29 cellular contexts compared by ENCODE assay signal in genomic region chr4:187301923-187302322, GRCh38.
"Had no signal": no experiment of that assay in that cellular context is flagged by ENCODE, and none has a peak within 500 bp of the region (broad histone marks: within the 10 kb centered on the region; RNA-seq: fewer than 3 reads in every experiment).

No MANE protein-coding gene starts in this region.

- H3K9me3 ChIP-seq: sigmoid colon, thoracic aorta had no signal

- H3K27me3 Mint-ChIP-seq: activated CD4-positive, alpha-beta T cell treated with anti-CD3 and anti-CD28 coated beads, Interleukin-2, amount 10 ng/mL, durations not matched to agents 7 days and 5 days; activated CD8-positive, alpha-beta memory T cell treated with anti-CD3 and anti-CD28 coated beads, Interleukin-2, amount 10 ng/mL, durations not matched to agents 7 days and 5 days; activated CD8-positive, alpha-beta T cell treated with anti-CD3 and anti-CD28 coated beads for 36 hours; activated naive CD8-positive, alpha-beta T cell treated with anti-CD3 and anti-CD28 coated beads, Interleukin-2, amount 50 U/mL, for 24 hours; dendritic cell treated with granulocyte-macrophage colony-stimulating factor and Interleukin-4, amounts not matched to agents 40 ng/mL and 50 ng/mL, for 4 days; natural killer cell treated with Interleukin-12 subunit alpha and Interleukin-12 subunit beta and Interleukin-15 and Interleukin-18, amount 100 ng/mL, for 72 hours; T-cell; type B pancreatic cell had no signal

- DNase-seq: activated CD4-positive, alpha-beta T cell treated with anti-CD3 and anti-CD28 coated beads, Interleukin-2, amount 10 ng/mL, durations not matched to agents 7 days and 5 days; activated CD8-positive, alpha-beta memory T cell treated with anti-CD3 and anti-CD28 coated beads, Interleukin-2, amount 10 ng/mL, durations not matched to agents 7 days and 5 days; activated CD8-positive, alpha-beta T cell treated with anti-CD3 and anti-CD28 coated beads for 36 hours; activated effector memory CD4-positive, alpha-beta T cell treated with anti-CD3 and anti-CD28 coated beads, Interleukin-2, amount 50 U/mL, for 16 hours; activated naive CD4-positive, alpha-beta T cell treated with anti-CD3 and anti-CD28 coated beads, Interleukin-2, amount 50 U/mL, for 16 hours; activated naive CD8-positive, alpha-beta T cell treated with anti-CD3 and anti-CD28 coated beads, Interleukin-2, amount 50 U/mL, for 24 hours; activated T-cell treated with anti-CD3 and anti-CD28 coated beads for 4 hours; anterior cingulate cortex; brain microvascular endothelial cell; caudate nucleus; effector CD4-positive, alpha-beta T cell; erythroblast; foreskin keratinocyte; left colon; lower lobe of right lung; nucleus accumbens; posterior cingulate gyrus; sigmoid colon; stimulated activated CD4-positive, alpha-beta T cell treated with anti-CD3 and anti-CD28 coated beads, Interleukin-2, amount 100 ng/mL, for 48 hours; stimulated activated CD8-positive, alpha-beta memory T cell treated with anti-CD3 and anti-CD28 coated beads, Interleukin-4, amount 100 ng/mL, for 48 hours; stimulated activated naive CD4-positive, alpha-beta T cell; T-cell had no signal

- H3K27ac ChIP-seq: brain microvascular endothelial cell, foreskin keratinocyte, lower lobe of right lung, sigmoid colon, thoracic aorta, VCaP had no signal

- H3K36me3 Mint-ChIP-seq: activated CD8-positive, alpha-beta memory T cell treated with anti-CD3 and anti-CD28 coated beads, Interleukin-2, amount 10 ng/mL, durations not matched to agents 7 days and 5 days; T-cell; type B pancreatic cell had no signal

- H3K4me3 ChIP-seq: lower lobe of right lung, sigmoid colon had no signal

- H3K4me3 Mint-ChIP-seq: activated CD4-positive, alpha-beta T cell treated with anti-CD3 and anti-CD28 coated beads, Interleukin-2, amount 10 ng/mL, durations not matched to agents 7 days and 5 days; activated CD8-positive, alpha-beta memory T cell treated with anti-CD3 and anti-CD28 coated beads, Interleukin-2, amount 10 ng/mL, durations not matched to agents 7 days and 5 days; activated CD8-positive, alpha-beta T cell treated with anti-CD3 and anti-CD28 coated beads for 36 hours; activated naive CD8-positive, alpha-beta T cell treated with anti-CD3 and anti-CD28 coated beads, Interleukin-2, amount 50 U/mL, for 24 hours; dendritic cell treated with granulocyte-macrophage colony-stimulating factor and Interleukin-4, amounts not matched to agents 40 ng/mL and 50 ng/mL, for 4 days; natural killer cell treated with Interleukin-12 subunit alpha and Interleukin-12 subunit beta and Interleukin-15 and Interleukin-18, amount 100 ng/mL, for 72 hours; T-cell; T-helper 2 cell treated with Interferon-gamma antibody and Interleukin-4, amounts not matched to agents 5 μg/mL and 100 μg/mL, for 36 hours; type B pancreatic cell had no signal

- H3K27ac Mint-ChIP-seq: activated CD4-positive, alpha-beta T cell treated with anti-CD3 and anti-CD28 coated beads, Interleukin-2, amount 10 ng/mL, durations not matched to agents 7 days and 5 days; activated CD8-positive, alpha-beta memory T cell treated with anti-CD3 and anti-CD28 coated beads, Interleukin-2, amount 10 ng/mL, durations not matched to agents 7 days and 5 days; activated CD8-positive, alpha-beta T cell treated with anti-CD3 and anti-CD28 coated beads for 36 hours; activated naive CD8-positive, alpha-beta T cell treated with anti-CD3 and anti-CD28 coated beads, Interleukin-2, amount 50 U/mL, for 24 hours; dendritic cell treated with granulocyte-macrophage colony-stimulating factor and Interleukin-4, amounts not matched to agents 40 ng/mL and 50 ng/mL, for 4 days; natural killer cell treated with Interleukin-12 subunit alpha and Interleukin-12 subunit beta and Interleukin-15 and Interleukin-18, amount 100 ng/mL, for 72 hours; T-cell; T-helper 2 cell treated with Interferon-gamma antibody and Interleukin-4, amounts not matched to agents 5 μg/mL and 100 μg/mL, for 36 hours; type B pancreatic cell had no signal

- H3K36me3 ChIP-seq: brain microvascular endothelial cell, lower lobe of right lung, sigmoid colon, thoracic aorta had no signal

- ATAC-seq: activated CD4-positive, CD25-positive, alpha-beta regulatory T cell treated with anti-CD3 and anti-CD28 coated beads, Interleukin-2, amount 50 U/mL, for 24 hours; activated CD8-positive, alpha-beta memory T cell treated with anti-CD3 and anti-CD28 coated beads, Interleukin-2, amount 10 ng/mL, durations not matched to agents 7 days and 5 days; activated CD8-positive, alpha-beta T cell treated with anti-CD3 and anti-CD28 coated beads for 36 hours; activated naive CD8-positive, alpha-beta T cell treated with anti-CD3 and anti-CD28 coated beads, Interleukin-2, amount 50 U/mL, for 24 hours; foreskin keratinocyte; left colon; lower lobe of right lung; natural killer cell treated with Interleukin-12 subunit alpha and Interleukin-12 subunit beta and Interleukin-15 and Interleukin-18, amount 100 ng/mL, for 72 hours; T-cell had no signal

- H3K27me3 ChIP-seq: brain microvascular endothelial cell, foreskin keratinocyte, sigmoid colon had no signal

- H3K4me1 ChIP-seq: lower lobe of right lung had no signal

- H3K4me1 Mint-ChIP-seq: activated CD4-positive, alpha-beta T cell treated with anti-CD3 and anti-CD28 coated beads, Interleukin-2, amount 10 ng/mL, durations not matched to agents 7 days and 5 days; activated CD8-positive, alpha-beta memory T cell treated with anti-CD3 and anti-CD28 coated beads, Interleukin-2, amount 10 ng/mL, durations not matched to agents 7 days and 5 days; activated naive CD8-positive, alpha-beta T cell treated with anti-CD3 and anti-CD28 coated beads, Interleukin-2, amount 50 U/mL, for 24 hours; T-cell had no signal
